In the genomic region with DNA sequence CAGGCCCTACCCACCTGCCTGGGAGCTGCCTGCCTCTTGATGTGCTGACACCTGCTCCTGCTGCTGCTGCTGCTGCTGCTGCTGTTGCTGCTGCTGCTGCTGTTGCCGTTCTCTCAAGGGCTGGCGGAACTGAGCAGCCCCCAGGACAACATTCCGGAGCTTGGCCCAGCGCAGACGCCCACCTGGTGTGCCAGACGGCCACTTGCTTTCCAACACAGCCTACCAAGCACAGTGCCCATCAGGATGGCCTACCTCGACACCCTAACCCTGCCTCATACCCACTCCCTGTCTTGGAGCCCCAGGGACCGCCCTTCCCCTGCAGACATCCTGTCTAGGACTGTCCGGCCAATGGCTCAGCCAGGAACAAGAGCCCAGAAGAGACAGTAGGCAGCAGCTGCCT, we compare ENCODE assay signal across 16 cellular contexts.
"Had no signal": no experiment of that assay in that cellular context is flagged by ENCODE, and none has a peak within 500 bp of the region (broad histone marks: within the 10 kb centered on the region; RNA-seq: fewer than 3 reads in every experiment).

No MANE protein-coding gene starts in this region.

- ATAC-seq: activated CD8-positive, alpha-beta T cell treated with anti-CD3 and anti-CD28 coated beads for 36 hours; right cardiac atrium had no signal

- DNase-seq: activated CD4-positive, alpha-beta T cell treated with anti-CD3 and anti-CD28 coated beads for 4 hours; activated CD8-positive, alpha-beta memory T cell treated with anti-CD3 and anti-CD28 coated beads, Interleukin-2, amount 50 U/mL, for 4 hours; activated CD8-positive, alpha-beta T cell treated with anti-CD3 and anti-CD28 coated beads for 36 hours; cortex of kidney; effector memory CD4-positive, alpha-beta T cell; hippocampal formation; midbrain; stimulated activated naive CD4-positive, alpha-beta T cell had no signal

- H3K27ac Mint-ChIP-seq: activated CD8-positive, alpha-beta T cell treated with anti-CD3 and anti-CD28 coated beads for 36 hours; activated T-helper 1 cell treated with anti-CD3 and anti-CD28 coated beads, Interleukin-12 subunit alpha, Interleukin-12 subunit beta, Interleukin-2, Interleukin-4 antibody, amounts not matched to agents 30 ng/mL and 10 ng/mL and 1 ng/mL, durations not matched to agents 14 hours and 24 hours and 36 hours; type B pancreatic cell had no signal

- H3K4me2 ChIP-seq: smooth muscle cell had no signal

- H3K9me3 Mint-ChIP-seq: activated CD8-positive, alpha-beta T cell treated with anti-CD3 and anti-CD28 coated beads for 36 hours; activated T-helper 1 cell treated with anti-CD3 and anti-CD28 coated beads, Interleukin-12 subunit alpha, Interleukin-12 subunit beta, Interleukin-2, Interleukin-4 antibody, amounts not matched to agents 30 ng/mL and 10 ng/mL and 1 ng/mL, durations not matched to agents 14 hours and 24 hours and 36 hours; type B pancreatic cell had no signal

- H3K27me3 Mint-ChIP-seq: activated CD8-positive, alpha-beta T cell treated with anti-CD3 and anti-CD28 coated beads for 36 hours; type B pancreatic cell had no signal

- H3K4me1 ChIP-seq: suprapubic skin had no signal

- H3K27me3 ChIP-seq: cardiac muscle cell, suprapubic skin had no signal

- H3K4me3 Mint-ChIP-seq: activated CD8-positive, alpha-beta T cell treated with anti-CD3 and anti-CD28 coated beads for 36 hours; activated T-helper 1 cell treated with anti-CD3 and anti-CD28 coated beads, Interleukin-12 subunit alpha, Interleukin-12 subunit beta, Interleukin-2, Interleukin-4 antibody, amounts not matched to agents 30 ng/mL and 10 ng/mL and 1 ng/mL, durations not matched to agents 14 hours and 24 hours and 36 hours; type B pancreatic cell had no signal

- H3K9me3 ChIP-seq: suprapubic skin had no signal

- H3K4me3 ChIP-seq: cardiac muscle cell, SK-N-MC, smooth muscle cell, suprapubic skin had no signal

- FAIRE-seq: astrocyte had no signal

- H3K36me3 Mint-ChIP-seq: type B pancreatic cell had no signal

- H3K27ac ChIP-seq: cardiac muscle cell, SK-N-MC, suprapubic skin had no signal
